ENCODE assay signal across 24 cellular contexts in genomic region chr14:105357626-105358025, GRCh38. TPM values are rescaled to one million over a fixed set of nuclear protein-coding genes. Genes with fewer than 3 reads are reported as not detected.
"Had no signal": no experiment of that assay in that cellular context is flagged by ENCODE, and none has a peak within 500 bp of the region (broad histone marks: within the 10 kb centered on the region; RNA-seq: fewer than 3 reads in every experiment).

No MANE protein-coding gene starts in this region.

- ATAC-seq: activated CD8-positive, alpha-beta T cell treated with anti-CD3 and anti-CD28 coated beads for 36 hours; body of pancreas had no signal

- DNase-seq: activated CD4-positive, alpha-beta T cell treated with anti-CD3 and anti-CD28 coated beads, Interleukin-2, amount 50 U/mL, for 1 hour; activated CD4-positive, CD25-positive, alpha-beta regulatory T cell; activated CD8-positive, alpha-beta memory T cell treated with anti-CD3 and anti-CD28 coated beads, Interleukin-2, amount 50 U/mL, for 48 hours; activated CD8-positive, alpha-beta T cell treated with anti-CD3 and anti-CD28 coated beads for 36 hours; activated naive CD4-positive, alpha-beta T cell treated with anti-CD3 and anti-CD28 coated beads, Interleukin-2, amount 50 U/mL, for 16 hours; activated naive CD8-positive, alpha-beta T cell treated with anti-CD3 and anti-CD28 coated beads, Interleukin-2, amount 10 ng/mL, durations not matched to agents 7 days and 5 days; activated T-cell treated with anti-CD3 and anti-CD28 coated beads, Interleukin-2, amount 50 U/mL, for 1 hour; adrenal gland; anterior cingulate cortex; body of pancreas; KG1; NCI-H1092; NCI-H1417; NCI-H1930; NCI-H2171 treated with DMSO at 0.1 percent for 48 hours; NCI-H226; NCI-H526; NCI-H774; SK-N-SH; T-helper 1 cell had no signal

- H3K36me3 ChIP-seq: SJCRH30 had no signal

- H3K9me3 ChIP-seq: adrenal gland, body of pancreas, SJCRH30, SK-N-SH had no signal

- FAIRE-seq: bronchial epithelial cell had no signal

- H3K27me3 ChIP-seq: adrenal gland, body of pancreas, SJCRH30 had no signal

- H3K4me1 ChIP-seq: adrenal gland, body of pancreas, SJCRH30 had no signal

- H3K27ac ChIP-seq: adrenal gland, body of pancreas, SJCRH30, VCaP had no signal

- H3K4me2 ChIP-seq: SK-N-SH had no signal

- H3K9ac ChIP-seq: SK-N-SH had no signal

- H3K4me3 ChIP-seq: adrenal gland, body of pancreas, SJCRH30 had no signal

RNA-seq across cellular contexts. Expression of gene TEX22, which starts 40.7 kb away (rescaled TPM):
- total RNA-seq: RPMI7951 had no signal
